29 cellular contexts compared by ENCODE assay signal in genomic region chr10:131093795-131094366, GRCh38.
DNase-seq lines count a peak whose midpoint lies in the region; ATAC-seq and TF ChIP-seq lines count a peak whose summit lies in the region.
"Had no signal": no experiment of that assay in that cellular context is flagged by ENCODE, and none has a peak within 500 bp of the region (broad histone marks: within the 10 kb centered on the region; RNA-seq: fewer than 3 reads in every experiment).

No MANE protein-coding gene starts in this region.

- no peaks in the 10 kb centered on the region for H3K9me3 Mint-ChIP-seq in MCF 10A (ENCODE audit: unreplicated experiment)
- H3K9me3 Mint-ChIP-seq in nephron progenitor cell, result no peaks in the 10 kb centered on the region
- H3K9me3 Mint-ChIP-seq: activated T-cell treated with anti-CD3 and anti-CD28 coated beads, Interleukin-2, amount 50 U/mL, for 4 hours; natural killer cell treated with Interleukin-12 subunit alpha and Interleukin-12 subunit beta and Interleukin-15 and Interleukin-18, amount 100 ng/mL, for 72 hours had no signal

- no peaks in the 10 kb centered on the region for H3K36me3 Mint-ChIP-seq in MCF 10A (ENCODE audit: insufficient read depth, unreplicated experiment)
- no peaks in the 10 kb centered on the region for H3K36me3 Mint-ChIP-seq in nephron progenitor cell (ENCODE audit: low read depth)
- H3K36me3 Mint-ChIP-seq: CD14-positive monocyte; natural killer cell treated with Interleukin-12 subunit alpha and Interleukin-12 subunit beta and Interleukin-15 and Interleukin-18, amount 100 ng/mL, for 72 hours had no signal

- no peaks in the 10 kb centered on the region for H3K79me2 ChIP-seq in mammary epithelial cell (ENCODE audit: insufficient read depth, low read length)
- H3K79me2 ChIP-seq: parathyroid adenoma had no signal

- POLR2A ChIA-PET in MCF 10A (lab: Yijun Ruan, JAX), result no interaction called here

- in situ Hi-C loops in mammary epithelial cell (cut with MboI; ENCODE audit: low sequenced_read_pairs in 2 of 2), result no loop called here

- no peaks in the 10 kb centered on the region for H4K20me1 ChIP-seq in mammary epithelial cell (ENCODE audit: insufficient read depth, low read length)

- H3K27me3 Mint-ChIP-seq in MCF 10A (ENCODE audit: insufficient read depth, unreplicated experiment), result no peaks in the 10 kb centered on the region
- peaks cover 11% of the 10 kb centered on the region for H3K27me3 Mint-ChIP-seq in nephron progenitor cell (ENCODE audit: low read depth, poor library complexity)
- H3K27me3 Mint-ChIP-seq: natural killer cell treated with Interleukin-12 subunit alpha and Interleukin-12 subunit beta and Interleukin-15 and Interleukin-18, amount 100 ng/mL, for 72 hours had no signal

- H3K27ac Mint-ChIP-seq in MCF 10A (ENCODE audit: low read depth, unreplicated experiment) (peak overlapping the region; percentile 97), nephron progenitor cell (no peak overlapping the region)
- H3K27ac Mint-ChIP-seq: CD14-positive monocyte; natural killer cell treated with Interleukin-12 subunit alpha and Interleukin-12 subunit beta and Interleukin-15 and Interleukin-18, amount 100 ng/mL, for 72 hours had no signal

- H3K4me2 ChIP-seq in mammary epithelial cell (ENCODE audit: insufficient read depth, low read depth, low read length), result no peak overlapping the region
- H3K4me2 ChIP-seq: SK-N-SH had no signal

- CTCF ChIA-PET in MCF 10A (lab: Yijun Ruan, JAX), result interaction anchor here (0.7 to 1.0 kb wide), 2 partner anchors 15 to 812 kb away, joined by 4 to 5 read pairs; no protein-coding TSS in a partner anchor
- CTCF ChIA-PET in mammary epithelial cell (lab: Charles Lee; ENCODE audit: low non-redundant PET), result no interaction called here

- no peak overlapping the region for H3K27ac ChIP-seq in mammary epithelial cell (ENCODE audit: insufficient read depth, low read depth, low read length)
- H3K27ac ChIP-seq in epithelial cell of prostate, result peak overlapping the region; percentile 54
- peak overlapping the region; percentile 42 to 66 for H3K27ac ChIP-seq in uterus
- no peak overlapping the region for H3K27ac ChIP-seq in psoas muscle
- H3K27ac ChIP-seq: 22Rv1, esophagus muscularis mucosa, tibial artery had no signal

- H3K4me1 Mint-ChIP-seq in MCF 10A (ENCODE audit: insufficient read depth, unreplicated experiment), result peaks cover 16% of the 10 kb centered on the region
- peaks cover 47% of the 10 kb centered on the region for H3K4me1 Mint-ChIP-seq in nephron progenitor cell
- H3K4me1 Mint-ChIP-seq: CD14-positive monocyte had no signal

- BruUV-seq in MCF 10A (replicated peaks; lab: Mats Ljungman, UMichigan), result no TSS peak
- BruUV-seq in mammary epithelial cell (replicated peaks; lab: Mats Ljungman, UMichigan), result no TSS peak

- intact Hi-C loops in MCF 10A (cut with micrococcal nuclease), result no loop called here
- intact Hi-C loops in mammary epithelial cell (cut with micrococcal nuclease), result loop anchor here (1.0 to 10.0 kb wide), 2 partner anchors 32 to 479 kb away; no protein-coding TSS in a partner anchor
- intact Hi-C loops in uterus (cut with DNase I; ENCODE audit: low total_unique reads), result no loop called here
- intact Hi-C loops in psoas muscle (cut with DNase I), result no loop called here

- H3K4me1 ChIP-seq in mammary epithelial cell (ENCODE audit: insufficient read depth, low read length) (peaks cover 2% of the 10 kb centered on the region), uterus (peaks cover 0 to 4% of the 10 kb centered on the region in 2 donors), psoas muscle (no peaks in the 10 kb centered on the region)
- H3K4me1 ChIP-seq: Caco-2 had no signal

- 85% methylated on average over 12 of the region's 19 CpGs for WGBS in mammary epithelial cell (ENCODE audit: low coverage, missing lambda C conversion rate)
- WGBS in psoas muscle, 3 donors, result 79 to 83% (median 80%) methylated on average over 19 of the region's 19 CpGs

- no peak overlapping the region for H2AFZ ChIP-seq in mammary epithelial cell (ENCODE audit: low read depth, low read length)

- no peak for TF ChIP-seq POLR2A in uterus (IDR thresholded peaks at IDR 0.05)

- no peak for ATAC-seq in psoas muscle
- ATAC-seq: activated T-cell treated with anti-CD3 and anti-CD28 coated beads, Interleukin-2, amount 50 U/mL, for 4 hours had no signal

- H3K27me3 ChIP-seq in mammary epithelial cell (ENCODE audit: insufficient read depth, low read length), result no peaks in the 10 kb centered on the region
- no peaks in the 10 kb centered on the region for H3K27me3 ChIP-seq in uterus
- H3K27me3 ChIP-seq in psoas muscle (ENCODE audit: insufficient read depth in 3 of 3, low read length in 2 of 3), result peaks cover 0 to 5% (median 0%) of the 10 kb centered on the region in 3 donors

- H3K9me3 ChIP-seq in mammary epithelial cell (replicated peaks; ENCODE audit: insufficient read depth, low read length), result peaks cover 36% of the 10 kb centered on the region
- no peaks in the 10 kb centered on the region for H3K9me3 ChIP-seq in uterus
- H3K9me3 ChIP-seq in psoas muscle, result no peaks in the 10 kb centered on the region
- H3K9me3 ChIP-seq: Caco-2, esophagus muscularis mucosa, SK-N-SH, tibial artery had no signal

- H3K4me3 Mint-ChIP-seq in MCF 10A (ENCODE audit: unreplicated experiment), result no peak overlapping the region
- peak overlapping the region; percentile 42 for H3K4me3 Mint-ChIP-seq in nephron progenitor cell
- H3K4me3 Mint-ChIP-seq: activated T-cell treated with anti-CD3 and anti-CD28 coated beads, Interleukin-2, amount 50 U/mL, for 4 hours; CD14-positive monocyte; natural killer cell treated with Interleukin-12 subunit alpha and Interleukin-12 subunit beta and Interleukin-15 and Interleukin-18, amount 100 ng/mL, for 72 hours had no signal

- no peaks in the 10 kb centered on the region for H3K36me3 ChIP-seq in mammary epithelial cell (ENCODE audit: insufficient read depth, low read length)
- H3K36me3 ChIP-seq in uterus, result no peaks in the 10 kb centered on the region
- H3K36me3 ChIP-seq in psoas muscle (ENCODE audit: insufficient read depth in 1 of 2, low read depth in 1 of 2), result no peaks in the 10 kb centered on the region
- H3K36me3 ChIP-seq: esophagus muscularis mucosa, tibial artery had no signal

- H3K4me3 ChIP-seq in mammary epithelial cell (replicated peaks in 1 of 3; ENCODE audit: insufficient read depth in 1 of 3, low read depth in 2 of 3, low read length in 3 of 3) (no peak overlapping the region), uterus (no peak overlapping the region), psoas muscle (no peak overlapping the region)
- H3K4me3 ChIP-seq: esophagus muscularis mucosa, lung, tibial artery had no signal

- dilution Hi-C loops in mammary epithelial cell (cut with HindIII; ENCODE audit: low sequenced_read_pairs), result no loop called here

- no peak overlapping the region for H3K9ac ChIP-seq in mammary epithelial cell (ENCODE audit: insufficient read depth, low read length)
- H3K9ac ChIP-seq: parathyroid adenoma, SK-N-SH had no signal

- DNase-seq in MCF 10A (ENCODE audit: unreplicated experiment), result no peak
- no peak for DNase-seq in mammary epithelial cell
- DNase-seq in epithelial cell of prostate (ENCODE audit: low read depth, low spot score), result no peak
- no peak for DNase-seq in nephron progenitor cell
- no peak for DNase-seq in uterus
- DNase-seq in SHP77 treated with DMSO at 0.1 percent for 48 hours (lab: John Stamatoyannopoulos, UW), result no peak
- DNase-seq in NCI-H1436 (lab: John Stamatoyannopoulos, UW), result no peak
- DNase-seq in psoas muscle, result no peak
- DNase-seq: activated CD4-positive, CD25-positive, alpha-beta regulatory T cell; activated gamma-delta T cell; activated T-cell treated with anti-CD3 and anti-CD28 coated beads, Interleukin-2, amount 50 U/mL, for 4 hours; Caco-2; central memory CD4-positive, alpha-beta T cell; cortex of kidney; HCEC 1CT; NCI-H1048; NCI-H1694 treated with DMSO at 0.1 percent for 48 hours; NCI-H2171; right cardiac atrium; RPMI8226; SK-N-SH; stimulated activated CD4-positive, alpha-beta T cell treated with anti-CD3 and anti-CD28 coated beads, Interleukin-4, amount 100 ng/mL, for 24 hours; tibial artery had no signal

- TF ChIP-seq CTCF in MCF 10A (IDR thresholded peaks at IDR 0.05; ENCODE audit: unreplicated experiment) (no peak), mammary epithelial cell (conservative IDR thresholded peaks at IDR 0.05 in 1 of 2, IDR thresholded peaks at IDR 0.05 in 1 of 2; ENCODE audit: extremely low read depth in 1 of 2, insufficient read depth in 1 of 2, low read depth in 1 of 2, low read length in 2 of 2) (no peak), nephron progenitor cell (IDR thresholded peaks at IDR 0.05) (no peak), uterus (IDR thresholded peaks at IDR 0.05) (no peak), psoas muscle (IDR thresholded peaks at IDR 0.05) (no peak)

Comparison
In these comparisons a context has a peak if more than half of its experiments do, and no peak if none do; other contexts are left out.
1. H3K27ac ChIP-seq: peak in epithelial cell of prostate (single experiment) and uterus (2 of 2); none in mammary epithelial cell (single experiment) and psoas muscle (single experiment).